Comparison of ENCODE assay signal across 20 cellular contexts in genomic region chr2:48512586-48512985, GRCh38.
"Had no signal": no experiment of that assay in that cellular context is flagged by ENCODE, and none has a peak within 500 bp of the region (broad histone marks: within the 10 kb centered on the region; RNA-seq: fewer than 3 reads in every experiment).

No MANE protein-coding gene starts in this region.

- DNase-seq: activated B cell treated with CpG ODN at 0.5 μM for 24 hours; activated CD4-positive, alpha-beta memory T cell treated with anti-CD3 and anti-CD28 coated beads for 36 hours; activated CD4-positive, alpha-beta T cell treated with anti-CD3 and anti-CD28 coated beads for 4 hours; activated naive CD4-positive, alpha-beta T cell treated with Interleukin-2 at 50 U/mL for 16 hours; activated T-cell treated with anti-CD3 and anti-CD28 coated beads, Interleukin-2, amount 50 U/mL, for 1 hour; colonic mucosa; foreskin keratinocyte; glutamatergic neuron; kidney; left lung; occipital lobe; retina; stimulated activated CD4-positive, alpha-beta T cell treated with anti-CD3 and anti-CD28 coated beads, Interleukin-2, amount 100 ng/mL, for 24 hours; stimulated activated naive CD8-positive, alpha-beta T cell treated with anti-CD3 and anti-CD28 coated beads, Interleukin-15, Interleukin-2, amounts not matched to agents 100 U/mL and 50 U/mL, for 24 hours had no signal

- H3K4me3 ChIP-seq: ascending aorta, colonic mucosa, left lung, tibial nerve, vagina had no signal

- H3K4me3 Mint-ChIP-seq: activated B cell treated with CpG ODN at 0.5 μM for 24 hours; activated CD4-positive, alpha-beta memory T cell treated with anti-CD3 and anti-CD28 coated beads for 36 hours; activated T-helper 17 cell treated with anti-CD3 and anti-CD28 coated beads, Interleukin-2, amount 50 U/mL, for 72 hours; central memory CD8-positive, alpha-beta T cell; T-helper 2 cell treated with Interferon-gamma antibody and Interleukin-4, amounts not matched to agents 5 μg/mL and 100 μg/mL, for 36 hours had no signal

- H3K27me3 ChIP-seq: ascending aorta, colonic mucosa, foreskin keratinocyte, left lung, tibial nerve, vagina had no signal

- ATAC-seq: activated T-helper 17 cell treated with anti-CD3 and anti-CD28 coated beads, Interleukin-2, amount 50 U/mL, for 72 hours; foreskin keratinocyte; left lung; stimulated activated naive CD8-positive, alpha-beta T cell treated with anti-CD3 and anti-CD28 coated beads, Interleukin-15, Interleukin-2, amounts not matched to agents 100 U/mL and 50 U/mL, for 24 hours had no signal

- H3K9me3 Mint-ChIP-seq: activated B cell treated with CpG ODN at 0.5 μM for 24 hours; activated CD4-positive, alpha-beta memory T cell treated with anti-CD3 and anti-CD28 coated beads for 36 hours; activated T-helper 17 cell treated with anti-CD3 and anti-CD28 coated beads, Interleukin-2, amount 50 U/mL, for 72 hours; central memory CD8-positive, alpha-beta T cell; T-helper 2 cell treated with Interferon-gamma antibody and Interleukin-4, amounts not matched to agents 5 μg/mL and 100 μg/mL, for 36 hours had no signal

- H3K36me3 ChIP-seq: colonic mucosa had no signal

- H3K9me3 ChIP-seq: ascending aorta, colonic mucosa, left lung, tibial nerve, vagina had no signal

- H3K27ac Mint-ChIP-seq: activated B cell treated with CpG ODN at 0.5 μM for 24 hours; activated CD4-positive, alpha-beta memory T cell treated with anti-CD3 and anti-CD28 coated beads for 36 hours; activated T-helper 17 cell treated with anti-CD3 and anti-CD28 coated beads, Interleukin-2, amount 50 U/mL, for 72 hours; T-helper 2 cell treated with Interferon-gamma antibody and Interleukin-4, amounts not matched to agents 5 μg/mL and 100 μg/mL, for 36 hours had no signal

- H3K4me1 ChIP-seq: colonic mucosa had no signal

- H3K27me3 Mint-ChIP-seq: activated B cell treated with CpG ODN at 0.5 μM for 24 hours; activated CD4-positive, alpha-beta memory T cell treated with anti-CD3 and anti-CD28 coated beads for 36 hours; activated T-helper 17 cell treated with anti-CD3 and anti-CD28 coated beads, Interleukin-2, amount 50 U/mL, for 72 hours; central memory CD8-positive, alpha-beta T cell had no signal

- H3K27ac ChIP-seq: ascending aorta, colonic mucosa, foreskin keratinocyte, left lung, tibial nerve, vagina had no signal
